ENCODE assay signal across 15 cellular contexts in genomic region chr2:149394864-149395263, GRCh38.
"Had no signal": no experiment of that assay in that cellular context is flagged by ENCODE, and none has a peak within 500 bp of the region (broad histone marks: within the 10 kb centered on the region; RNA-seq: fewer than 3 reads in every experiment).

No MANE protein-coding gene starts in this region.

- DNase-seq: activated CD4-positive, alpha-beta T cell treated with anti-CD3 and anti-CD28 coated beads, Interleukin-2, amount 50 U/mL, for 1 hour; activated CD4-positive, CD25-positive, alpha-beta regulatory T cell; activated effector memory CD4-positive, alpha-beta T cell treated with Interleukin-2 at 50 U/mL for 16 hours; anterior cingulate cortex; hippocampal formation; left cardiac atrium; lower lobe of right lung; natural killer cell; posterior cingulate gyrus; right cardiac atrium; transverse colon had no signal

- H3K27me3 Mint-ChIP-seq: activated naive CD8-positive, alpha-beta T cell; stimulated activated memory B cell treated with anti-CD40 and anti-IgM and Interleukin-4, amounts not matched to agents 10 μg/mL and 1 μg/mL and 100 μg/mL, for 72 hours had no signal

- H3K27me3 ChIP-seq: gastroesophageal sphincter, transverse colon had no signal

- H3K36me3 ChIP-seq: gastroesophageal sphincter, lower lobe of right lung, transverse colon had no signal

- H3K9me3 ChIP-seq: gastroesophageal sphincter, lower lobe of right lung, transverse colon had no signal

- H3K4me1 Mint-ChIP-seq: natural killer cell; stimulated activated memory B cell treated with anti-CD40 and anti-IgM and Interleukin-4, amounts not matched to agents 10 μg/mL and 1 μg/mL and 100 μg/mL, for 72 hours had no signal

- H3K4me3 Mint-ChIP-seq: activated naive CD8-positive, alpha-beta T cell; natural killer cell; stimulated activated memory B cell treated with anti-CD40 and anti-IgM and Interleukin-4, amounts not matched to agents 10 μg/mL and 1 μg/mL and 100 μg/mL, for 72 hours; T-helper 1 cell treated with Interleukin-12 subunit alpha and Interleukin-12 subunit beta and Interleukin-4 antibody, amounts not matched to agents 30 μg/mL and 1 μg/mL, for 36 hours had no signal

- H3K9me3 Mint-ChIP-seq: stimulated activated memory B cell treated with anti-CD40 and anti-IgM and Interleukin-4, amounts not matched to agents 10 μg/mL and 1 μg/mL and 100 μg/mL, for 72 hours; T-helper 1 cell treated with Interleukin-12 subunit alpha and Interleukin-12 subunit beta and Interleukin-4 antibody, amounts not matched to agents 30 μg/mL and 1 μg/mL, for 36 hours had no signal

- H3K4me1 ChIP-seq: gastroesophageal sphincter, lower lobe of right lung, transverse colon had no signal

- H3K36me3 Mint-ChIP-seq: activated naive CD8-positive, alpha-beta T cell; natural killer cell; stimulated activated memory B cell treated with anti-CD40 and anti-IgM and Interleukin-4, amounts not matched to agents 10 μg/mL and 1 μg/mL and 100 μg/mL, for 72 hours had no signal

- H3K4me3 ChIP-seq: gastroesophageal sphincter, lower lobe of right lung, transverse colon had no signal

- H3K27ac Mint-ChIP-seq: activated naive CD8-positive, alpha-beta T cell; natural killer cell; stimulated activated memory B cell treated with anti-CD40 and anti-IgM and Interleukin-4, amounts not matched to agents 10 μg/mL and 1 μg/mL and 100 μg/mL, for 72 hours; T-helper 1 cell treated with Interleukin-12 subunit alpha and Interleukin-12 subunit beta and Interleukin-4 antibody, amounts not matched to agents 30 μg/mL and 1 μg/mL, for 36 hours had no signal

- H3K27ac ChIP-seq: gastroesophageal sphincter, lower lobe of right lung, transverse colon had no signal

- ATAC-seq: gastroesophageal sphincter; left cardiac atrium; lower lobe of right lung; natural killer cell; right cardiac atrium; stimulated activated memory B cell treated with anti-CD40 and anti-IgM and Interleukin-4, amounts not matched to agents 10 μg/mL and 1 μg/mL and 100 μg/mL, for 72 hours had no signal
